15 cellular contexts compared by ENCODE assay signal in genomic region chr14:58752280-58752679, GRCh38.
DNase-seq lines count a peak whose midpoint lies in the region; ATAC-seq, FAIRE-seq and TF ChIP-seq lines count a peak whose summit lies in the region.
"Had no signal": no experiment of that assay in that cellular context is flagged by ENCODE, and none has a peak within 500 bp of the region (broad histone marks: within the 10 kb centered on the region; RNA-seq: fewer than 3 reads in every experiment).

No MANE protein-coding gene starts in this region.

- H3K4me3 ChIP-seq in esophagus muscularis mucosa (no peak overlapping the region), tibial artery (no peak overlapping the region), psoas muscle (no peak overlapping the region), smooth muscle cell (no peak overlapping the region), small intestine (ENCODE audit: low read depth in 1 of 2, low read length in 2 of 2) (no peak overlapping the region)

- peaks cover 65% of the 10 kb centered on the region for H3K4me1 Mint-ChIP-seq in nephron

- no peaks in the 10 kb centered on the region for H3K79me2 ChIP-seq in smooth muscle cell (ENCODE audit: low read depth)

- H3K27me3 Mint-ChIP-seq in nephron (ENCODE audit: low read depth), result peaks cover 3% of the 10 kb centered on the region
- H3K27me3 Mint-ChIP-seq: activated B cell treated with CpG ODN at 0.5 μM for 24 hours had no signal

- no peaks in the 10 kb centered on the region for H3K36me3 Mint-ChIP-seq in nephron (ENCODE audit: low read depth)

- WGBS in esophagus muscularis mucosa, result 88% methylated on average over 2 of the region's 4 CpGs
- 58 to 77% (median 60%) methylated on average over 4 of the region's 4 CpGs for WGBS in psoas muscle, 3 donors
- 98% methylated on average over 4 of the region's 4 CpGs for WGBS in smooth muscle cell (ENCODE audit: low lambda C conversion rate)
- WGBS in small intestine, 3 donors, result 63 to 83% (median 73%) methylated on average over 4 of the region's 4 CpGs

- peaks cover 18 to 44% (median 32%) of the 10 kb centered on the region in 4 donors for H3K4me1 ChIP-seq in esophagus muscularis mucosa
- H3K4me1 ChIP-seq in tibial artery, result peaks cover 0 to 41% (median 24%) of the 10 kb centered on the region in 4 donors
- peaks cover 4% of the 10 kb centered on the region for H3K4me1 ChIP-seq in psoas muscle
- H3K4me1 ChIP-seq in smooth muscle cell (ENCODE audit: low read depth), result peaks cover 27% of the 10 kb centered on the region
- H3K4me1 ChIP-seq in small intestine (ENCODE audit: control insufficient read depth in 2 of 2, insufficient read depth in 1 of 2, low read depth in 1 of 2, low read length in 1 of 2), result peaks cover 11 to 40% of the 10 kb centered on the region in 2 donors

- H3K27me3 ChIP-seq in esophagus muscularis mucosa (no peaks in the 10 kb centered on the region), tibial artery (no peaks in the 10 kb centered on the region), psoas muscle (ENCODE audit: insufficient read depth in 3 of 3, low read length in 2 of 3) (no peaks in the 10 kb centered on the region), smooth muscle cell (ENCODE audit: low read depth) (no peaks in the 10 kb centered on the region), small intestine (ENCODE audit: control insufficient read depth in 2 of 2, insufficient read depth in 2 of 2, low read length in 2 of 2) (no peaks in the 10 kb centered on the region)
- H3K27me3 ChIP-seq: heart left ventricle had no signal

- DNase-seq in esophagus muscularis mucosa (ENCODE audit: extremely low spot score) (no peak), tibial artery (no peak), NCI-H2196 treated with DMSO at 0.1 percent for 48 hours (lab: John Stamatoyannopoulos, UW; ENCODE audit: unreplicated experiment) (no peak), psoas muscle (no peak), smooth muscle cell (lab: John Stamatoyannopoulos, UW; ENCODE audit: unreplicated experiment) (no peak), small intestine (no peak)
- DNase-seq: activated B cell treated with CpG ODN at 0.5 μM for 24 hours; activated CD8-positive, alpha-beta memory T cell treated with anti-CD3 and anti-CD28 coated beads for 24 hours; NCI-H1436 treated with DMSO at 0.1 percent for 48 hours had no signal

- intact Hi-C loops in esophagus muscularis mucosa (cut with DNase I), result no loop called here
- intact Hi-C loops in tibial artery (cut with DNase I; ENCODE audit: low total_unique reads), result no loop called here
- intact Hi-C loops in psoas muscle (cut with DNase I), result no loop called here

- FAIRE-seq in small intestine (lab: Jason Lieb, UNC), result no peak
- FAIRE-seq: H1, islet of Langerhans had no signal

- no peak for TF ChIP-seq EP300 in esophagus muscularis mucosa (IDR thresholded peaks at IDR 0.05)

- no peak overlapping the region for H2AFZ ChIP-seq in smooth muscle cell (ENCODE audit: low read depth)

- no peaks in the 10 kb centered on the region for H4K20me1 ChIP-seq in smooth muscle cell (ENCODE audit: low read depth)

- TF ChIP-seq CTCF in VCaP (conservative IDR thresholded peaks at IDR 0.05) (no peak), esophagus muscularis mucosa (IDR thresholded peaks at IDR 0.05) (no peak), nephron (IDR thresholded peaks at IDR 0.05; ENCODE audit: unreplicated experiment in 3 of 3) (no peak), tibial artery (IDR thresholded peaks at IDR 0.05) (no peak), psoas muscle (IDR thresholded peaks at IDR 0.05) (no peak), smooth muscle cell (IDR thresholded peaks at IDR 0.05; ENCODE audit: borderline replicate concordance, insufficient read depth, poor library complexity, severe bottlenecking) (no peak)

- H3F3A ChIP-seq in smooth muscle cell (ENCODE audit: low read depth), result peaks cover 4% of the 10 kb centered on the region

- TF ChIP-seq POLR2A in esophagus muscularis mucosa (IDR thresholded peaks at IDR 0.05; ENCODE audit: low read depth), result no peak

- H3K36me3 ChIP-seq in esophagus muscularis mucosa, result no peaks in the 10 kb centered on the region
- no peaks in the 10 kb centered on the region for H3K36me3 ChIP-seq in tibial artery
- H3K36me3 ChIP-seq in psoas muscle (ENCODE audit: insufficient read depth in 1 of 2, low read depth in 1 of 2), result no peaks in the 10 kb centered on the region
- no peaks in the 10 kb centered on the region for H3K36me3 ChIP-seq in smooth muscle cell (ENCODE audit: low read depth)
- no peaks in the 10 kb centered on the region for H3K36me3 ChIP-seq in small intestine (ENCODE audit: control insufficient read depth in 2 of 2, insufficient read depth in 2 of 2, low read length in 2 of 2)
- H3K36me3 ChIP-seq: heart left ventricle had no signal

- peak overlapping the region; percentile 67 to 89 (median 85) for H3K27ac Mint-ChIP-seq in nephron
- H3K27ac Mint-ChIP-seq: activated B cell treated with CpG ODN at 0.5 μM for 24 hours; activated T-helper 2 cell treated with anti-CD3 and anti-CD28 coated beads, Interferon-gamma antibody, Interleukin-2, Interleukin-4, amounts not matched to agents 10 μg/mL and 5 μg/mL and 100 μg/mL, durations not matched to agents 14 hours and 24 hours and 36 hours had no signal

- no peaks in the 10 kb centered on the region for H3K9me3 ChIP-seq in esophagus muscularis mucosa
- no peaks in the 10 kb centered on the region for H3K9me3 ChIP-seq in tibial artery
- H3K9me3 ChIP-seq in psoas muscle, result no peaks in the 10 kb centered on the region
- H3K9me3 ChIP-seq in smooth muscle cell (replicated peaks; ENCODE audit: low read depth), result no peaks in the 10 kb centered on the region
- no peaks in the 10 kb centered on the region for H3K9me3 ChIP-seq in small intestine (ENCODE audit: control insufficient read depth, low read depth)
- H3K9me3 ChIP-seq: heart left ventricle had no signal

- H3K9ac ChIP-seq in smooth muscle cell (ENCODE audit: low read depth), result no peak overlapping the region

- H3K4me3 Mint-ChIP-seq in nephron, result no peak overlapping the region

- H3K4me2 ChIP-seq in smooth muscle cell, result no peak overlapping the region

- no peaks in the 10 kb centered on the region for H3K9me3 Mint-ChIP-seq in nephron
- H3K9me3 Mint-ChIP-seq: activated B cell treated with CpG ODN at 0.5 μM for 24 hours; activated T-helper 2 cell treated with anti-CD3 and anti-CD28 coated beads, Interferon-gamma antibody, Interleukin-2, Interleukin-4, amounts not matched to agents 10 μg/mL and 5 μg/mL and 100 μg/mL, durations not matched to agents 14 hours and 24 hours and 36 hours had no signal

- H3K27ac ChIP-seq in VCaP, result peak overlapping the region; percentile 64
- peak overlapping the region; percentile 22 to 49 (median 42) for H3K27ac ChIP-seq in esophagus muscularis mucosa (replicated peaks in 1 of 4)
- H3K27ac ChIP-seq in tibial artery, result peak overlapping the region; percentile 26 to 29
- H3K27ac ChIP-seq in psoas muscle, result no peak overlapping the region
- no peak overlapping the region for H3K27ac ChIP-seq in smooth muscle cell (ENCODE audit: low read depth)
- H3K27ac ChIP-seq in small intestine (ENCODE audit: low read depth in 1 of 2, low read length in 1 of 2), result peak overlapping the region in 1 of 2 donors; percentile 42

- no peak for ATAC-seq in psoas muscle

Comparison
In these comparisons a context has a peak if more than half of its experiments do, and no peak if none do; other contexts are left out.
1. H3K27ac ChIP-seq: peak in VCaP (single experiment), esophagus muscularis mucosa (4 of 4) and tibial artery (2 of 2); none in psoas muscle (single experiment) and smooth muscle cell (single experiment).